ENCODE assay signal across 1 cellular context in genomic region chr17:79778504-79779087, GRCh38.
TF ChIP-seq lines count a peak whose summit lies in the region.

No MANE protein-coding gene starts in this region.

TF ChIP-seq in HepG2, 621 proteins besides CTCF, POLR2A, EP300 and RAD21 (continued from another document and continues in another):
- no peak for TF ChIP-seq PRDM10 (CRISPR knock-in tag; IDR thresholded peaks at IDR 0.05; ENCODE audit: low read depth)
- no peak for TF ChIP-seq TOE1 (CRISPR knock-in tag; IDR thresholded peaks at IDR 0.05)
- no peak for TF ChIP-seq ZBTB4 (CRISPR knock-in tag; IDR thresholded peaks at IDR 0.05; ENCODE audit: borderline replicate concordance)
- no peak for TF ChIP-seq PBX3 (CRISPR knock-in tag; IDR thresholded peaks at IDR 0.05; ENCODE audit: borderline replicate concordance)
- TF ChIP-seq TBL1XR1 (IDR thresholded peaks at IDR 0.05; ENCODE audit: borderline replicate concordance, low read length, partially characterized antibody), result no peak
- TF ChIP-seq MXD1 (CRISPR knock-in tag; IDR thresholded peaks at IDR 0.05), result no peak
- no peak for TF ChIP-seq AKNA (CRISPR knock-in tag; IDR thresholded peaks at IDR 0.05; ENCODE audit: borderline replicate concordance)
- no peak for TF ChIP-seq HCFC1 (IDR thresholded peaks at IDR 0.05; ENCODE audit: low read depth, low read length)
- TF ChIP-seq ZNF704 (CRISPR knock-in tag; IDR thresholded peaks at IDR 0.05; ENCODE audit: borderline replicate concordance), result no peak
- TF ChIP-seq SP5 (CRISPR knock-in tag; IDR thresholded peaks at IDR 0.05; ENCODE audit: borderline replicate concordance, low read depth), result no peak
- TF ChIP-seq ZNF205 (CRISPR knock-in tag; IDR thresholded peaks at IDR 0.05), result no peak
- TF ChIP-seq ZNF646 (CRISPR knock-in tag; IDR thresholded peaks at IDR 0.05), result no peak
- TF ChIP-seq MAF1 (CRISPR knock-in tag; IDR thresholded peaks at IDR 0.05; ENCODE audit: borderline replicate concordance), result no peak
- no peak for TF ChIP-seq MTA3 (CRISPR knock-in tag; IDR thresholded peaks at IDR 0.05)
- 0 out of 2 replicates have a peak, but pooled peaks have one; percentile 5 for TF ChIP-seq ZNF574 (CRISPR knock-in tag; IDR thresholded peaks at IDR 0.05)
- TF ChIP-seq ZNF850 (CRISPR knock-in tag; conservative IDR thresholded peaks at IDR 0.05), result no peak
- TF ChIP-seq TEAD3 (CRISPR knock-in tag; optimal IDR thresholded peaks at IDR 0.05; ENCODE audit: borderline replicate concordance), result peak; percentile 17
- TF ChIP-seq SNAPC2 (CRISPR knock-in tag; IDR thresholded peaks at IDR 0.05), result no peak
- TF ChIP-seq HDAC1 (CRISPR knock-in tag; IDR thresholded peaks at IDR 0.05), result no peak
- TF ChIP-seq THAP9 (CRISPR knock-in tag; IDR thresholded peaks at IDR 0.05; ENCODE audit: borderline replicate concordance), result 0 out of 2 replicates have a peak, but pooled peaks have one; percentile 20
- no peak for TF ChIP-seq RXRB (CRISPR knock-in tag; IDR thresholded peaks at IDR 0.05; ENCODE audit: borderline replicate concordance)
